10 cellular contexts compared by ENCODE assay signal in the genomic region with DNA sequence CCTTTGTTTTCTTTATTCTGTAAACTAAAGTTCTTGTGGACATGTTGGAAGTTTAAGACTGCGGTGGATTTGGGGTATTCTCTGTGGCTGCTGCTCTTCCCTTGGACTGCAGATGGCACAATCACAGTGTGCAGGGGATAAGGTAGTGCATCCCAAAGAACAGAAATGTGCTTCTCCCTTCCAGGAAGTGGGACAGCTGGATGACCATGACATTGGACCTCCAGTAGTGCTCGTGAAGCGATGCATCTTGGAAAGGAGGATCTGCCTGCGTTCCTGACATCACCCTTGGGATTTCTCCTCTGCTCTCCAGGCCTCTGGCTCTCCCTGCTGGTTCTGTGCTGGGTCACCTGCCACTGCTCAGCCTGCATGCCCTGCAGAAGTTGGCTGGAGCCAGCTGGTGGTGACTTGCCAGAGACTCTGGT.
DNase-seq lines count a peak whose midpoint lies in the region; ATAC-seq and TF ChIP-seq lines count a peak whose summit lies in the region.
"Had no signal": no experiment of that assay in that cellular context is flagged by ENCODE, and none has a peak within 500 bp of the region (broad histone marks: within the 10 kb centered on the region; RNA-seq: fewer than 3 reads in every experiment).

No MANE protein-coding gene starts in this region.

- POLR2A ChIA-PET in GM10248 (lab: Yijun Ruan, JAX): no interaction called here

- peaks cover 14% of the 10 kb centered on the region for H3K4me1 ChIP-seq in neural progenitor cell

- DNase-seq in GM10248 (ENCODE audit: extremely low spot score): no peak
- peak; percentile 63 for DNase-seq in NCI-H748 (lab: John Stamatoyannopoulos, UW; ENCODE audit: unreplicated experiment)
- peak; percentile 10 for DNase-seq in endothelial cell (ENCODE audit: low spot score)
- peak; percentile 48 for DNase-seq in neural progenitor cell (ENCODE audit: low spot score)
- DNase-seq in NCI-H1092 (lab: John Stamatoyannopoulos, UW): no peak
- DNase-seq: amniotic stem cell, NCI-H446 treated with DMSO at 0.1 percent for 48 hours had no signal

- H3K27ac Mint-ChIP-seq in endothelial cell (ENCODE audit: unreplicated experiment) (no peak overlapping the region), neural progenitor cell (peak overlapping the region; percentile 18)

- no peaks in the 10 kb centered on the region for H3K27me3 Mint-ChIP-seq in endothelial cell (ENCODE audit: unreplicated experiment)
- no peaks in the 10 kb centered on the region for H3K27me3 Mint-ChIP-seq in neural progenitor cell (ENCODE audit: insufficient read depth, low read depth)

- no peaks in the 10 kb centered on the region for H3K9me3 ChIP-seq in neural progenitor cell (ENCODE audit: low read depth)

- H3K27me3 ChIP-seq in neural progenitor cell: no peaks in the 10 kb centered on the region

- H3K27ac ChIP-seq in neural progenitor cell: no peak overlapping the region

- H3K4me2 ChIP-seq in neural progenitor cell: no peak overlapping the region

- peak; percentile 19 for TF ChIP-seq CTCF in GM10248 (IDR thresholded peaks at IDR 0.05; ENCODE audit: control extremely low read depth, extremely low read depth, low read depth, missing control alignments)
- no peak for TF ChIP-seq CTCF in endothelial cell (IDR thresholded peaks at IDR 0.05; ENCODE audit: unreplicated experiment)
- peak; percentile 65 for TF ChIP-seq CTCF in neural progenitor cell (IDR thresholded peaks at IDR 0.05)

- H3K9ac ChIP-seq in neural progenitor cell: no peak overlapping the region

- H2AFZ ChIP-seq in neural progenitor cell (replicated peaks): no peak overlapping the region

- H3K9me3 Mint-ChIP-seq in endothelial cell (ENCODE audit: unreplicated experiment): no peaks in the 10 kb centered on the region
- no peaks in the 10 kb centered on the region for H3K9me3 Mint-ChIP-seq in neural progenitor cell

- H3K36me3 Mint-ChIP-seq in endothelial cell (ENCODE audit: low read depth, unreplicated experiment): no peaks in the 10 kb centered on the region
- H3K36me3 Mint-ChIP-seq in neural progenitor cell: no peaks in the 10 kb centered on the region

- H3F3A ChIP-seq in neural progenitor cell (ENCODE audit: low read depth): peaks cover 13% of the 10 kb centered on the region

- H3K4me1 Mint-ChIP-seq in endothelial cell (ENCODE audit: unreplicated experiment): no peaks in the 10 kb centered on the region
- H3K4me1 Mint-ChIP-seq in neural progenitor cell: peaks cover 26% of the 10 kb centered on the region

- H3K4me3 Mint-ChIP-seq in endothelial cell (ENCODE audit: unreplicated experiment) (no peak overlapping the region), neural progenitor cell (no peak overlapping the region)

- no peaks in the 10 kb centered on the region for H4K20me1 ChIP-seq in neural progenitor cell (ENCODE audit: low read depth)

- H3K4me3 ChIP-seq in neural progenitor cell: no peak overlapping the region

- H3K36me3 ChIP-seq in neural progenitor cell: no peaks in the 10 kb centered on the region

- ATAC-seq in GM21529 (IDR thresholded peaks at IDR 0.05; ENCODE audit: unreplicated experiment) (no peak), GM18873 (IDR thresholded peaks at IDR 0.05; ENCODE audit: low FRiP score, unreplicated experiment) (no peak), HG02870 (IDR thresholded peaks at IDR 0.05; ENCODE audit: unreplicated experiment) (no peak)

- no peaks in the 10 kb centered on the region for H3K79me2 ChIP-seq in neural progenitor cell (ENCODE audit: low read depth)

- CTCF ChIA-PET in GM10248 (lab: Yijun Ruan, JAX): interaction anchor here (1.1 to 2.1 kb wide), 3 partner anchors 12 to 1836 kb away, joined by 3 to 17 read pairs (median 8); a partner anchor contains a TSS

Comparison
In these comparisons a context has a peak if more than half of its experiments do, and no peak if none do; other contexts are left out.
1. DNase-seq: peak in NCI-H748 (single experiment), endothelial cell (single experiment) and neural progenitor cell (single experiment); none in GM10248 (single experiment) and NCI-H1092 (single experiment).